In genomic region chr17:42675984-42676423, GRCh38 we compare ENCODE assay signal across 8 cellular contexts. TPM values are rescaled to one million over a fixed set of nuclear protein-coding genes. Genes with fewer than 3 reads are reported as not detected.
DNase-seq lines count a peak whose midpoint lies in the region; ATAC-seq and TF ChIP-seq lines count a peak whose summit lies in the region.

No MANE protein-coding gene starts in this region.

- peak; percentile 69 for DNase-seq in activated effector memory CD4-positive, alpha-beta T cell treated with anti-CD3 and anti-CD28 coated beads, Interleukin-2, amount 50 U/mL, for 16 hours
- no peak for DNase-seq in activated effector memory CD4-positive, alpha-beta T cell treated with Interleukin-2 at 50 U/mL for 16 hours
- DNase-seq in RWPE1 (ENCODE audit: low spot score) (no peak), mucosa of gallbladder (ENCODE audit: low spot score) (peak; percentile 64), middle frontal gyrus (ENCODE audit: extremely low spot score, low spot score) (no peak)
- no peak for DNase-seq in activated CD4-positive, alpha-beta T cell treated with anti-CD3 and anti-CD28 coated beads, Interleukin-2, amount 50 U/mL, for 4 hours

- POLR2A ChIA-PET in RWPE1 (lab: Yijun Ruan, JAX; ENCODE audit: low non-redundant PET): interaction anchor here (0.6 to 1.6 kb wide), 2 partner anchors 17 to 639 kb away, joined by 3 to 5 read pairs; partner anchors contain the start of gene TUBG2

- H3K4me3 ChIP-seq in endocrine pancreas (ENCODE audit: control insufficient read depth, insufficient read depth, low read length): no peak overlapping the region

- H3K9ac ChIP-seq in endocrine pancreas (ENCODE audit: control insufficient read depth, insufficient read depth, low read length): peak overlapping the region; percentile 93

- H3K27ac ChIP-seq in RWPE1: peak overlapping the region; percentile 99

- no peak for ATAC-seq in HG03159 (IDR thresholded peaks at IDR 0.05; ENCODE audit: unreplicated experiment)

- CTCF ChIA-PET in RWPE1 (lab: Yijun Ruan, JAX): interaction anchor here (0.7 to 5.7 kb wide), 4 partner anchors 12 to 380 kb away, joined by 3 to 22 read pairs (median 3); no protein-coding TSS in a partner anchor

- no peaks in the 10 kb centered on the region for H3K36me3 ChIP-seq in endocrine pancreas (ENCODE audit: control insufficient read depth, insufficient read depth, low read length)

- no peak for TF ChIP-seq CTCF in RWPE1 (conservative IDR thresholded peaks at IDR 0.05; ENCODE audit: low read depth)

- no peaks in the 10 kb centered on the region for H3K4me1 ChIP-seq in endocrine pancreas (ENCODE audit: control insufficient read depth, insufficient read depth, low read length)

- H3K27me3 ChIP-seq in endocrine pancreas (ENCODE audit: control insufficient read depth, insufficient read depth, low read length): no peaks in the 10 kb centered on the region

- no peaks in the 10 kb centered on the region for H3K9me3 ChIP-seq in endocrine pancreas (ENCODE audit: control insufficient read depth, low read length)

RNA-seq across cellular contexts. Expression of gene PLEKHH3, which starts 0.8 kb away (rescaled TPM):
- 36.1 TPM for total RNA-seq in mucosa of gallbladder

RNA-seq across cellular contexts. Expression of gene CCR10, which starts 5.6 kb away (rescaled TPM):
- total RNA-seq in mucosa of gallbladder: 0.49 TPM

RNA-seq across cellular contexts. Expression of gene CNTNAP1, which starts 6.3 kb away (rescaled TPM):
- total RNA-seq in mucosa of gallbladder: 8.1 TPM

RNA-seq across cellular contexts. Expression of gene TUBG2, which starts 16.9 kb away (rescaled TPM):
- 30.8 TPM for total RNA-seq in mucosa of gallbladder

Comparison
In these comparisons a context has a peak if more than half of its experiments do, and no peak if none do; other contexts are left out.
1. DNase-seq: peak in activated effector memory CD4-positive, alpha-beta T cell treated with anti-CD3 and anti-CD28 coated beads, Interleukin-2, amount 50 U/mL, for 16 hours (single experiment) and mucosa of gallbladder (single experiment); none in activated effector memory CD4-positive, alpha-beta T cell treated with Interleukin-2 at 50 U/mL for 16 hours (single experiment), RWPE1 (single experiment), activated CD4-positive, alpha-beta T cell treated with anti-CD3 and anti-CD28 coated beads, Interleukin-2, amount 50 U/mL, for 4 hours (0 of 2) and middle frontal gyrus (single experiment).